Comparison of ENCODE assay signal across 8 cellular contexts in the genomic region with DNA sequence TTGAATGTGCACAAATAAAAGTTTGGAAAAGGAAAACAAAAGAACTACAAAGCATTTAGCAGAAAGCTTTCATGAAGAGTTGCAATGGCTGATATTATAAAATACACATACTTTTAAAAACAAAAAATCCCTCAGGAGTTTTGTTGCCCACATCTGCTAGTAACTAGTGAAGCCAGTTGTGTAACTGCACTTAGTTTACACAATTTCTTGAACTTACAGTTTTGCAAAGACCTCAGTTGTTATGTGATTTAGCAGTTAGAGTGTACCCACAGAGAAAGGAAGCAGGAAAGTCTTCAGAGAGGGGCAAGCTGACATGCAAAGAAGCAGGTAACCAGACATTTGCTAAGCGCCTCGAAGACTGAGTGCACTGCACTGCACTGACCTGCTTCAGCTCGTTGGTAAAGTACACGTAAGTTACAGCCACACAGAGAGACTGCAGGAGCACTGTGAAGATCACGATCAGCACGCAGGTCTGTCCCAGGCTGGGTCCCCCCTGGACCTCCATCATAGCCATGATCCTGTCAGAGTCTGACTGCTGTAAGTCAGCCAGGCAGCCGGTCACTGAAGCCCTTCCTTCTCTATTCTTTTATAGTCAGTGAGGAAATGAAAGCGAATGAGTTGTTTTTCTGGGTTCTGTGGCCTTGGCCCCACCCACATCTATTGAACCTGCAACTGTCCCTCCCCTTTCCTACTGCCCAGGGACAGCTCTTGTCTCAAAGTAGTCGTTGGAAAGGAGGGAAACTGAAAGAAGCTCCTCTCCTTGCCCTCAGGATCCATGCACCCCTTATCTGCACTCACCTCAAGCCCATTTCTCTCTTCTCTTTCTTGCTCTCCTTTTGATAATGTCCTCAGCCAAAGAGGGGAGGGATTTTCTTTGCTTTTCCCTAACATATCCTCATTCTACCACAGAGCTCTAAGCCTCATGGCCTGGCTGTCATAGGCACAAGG. TPM values are rescaled to one million over a fixed set of nuclear protein-coding genes. Genes with fewer than 3 reads are reported as not detected.
DNase-seq lines count a peak whose midpoint lies in the region; ATAC-seq, FAIRE-seq and TF ChIP-seq lines count a peak whose summit lies in the region.

TNFSF10 (minus strand) TSS at position 560 of the 948 bp plus-strand sequence; CDS start at position 514, 46 bp downstream.

- H3K4me3 ChIP-seq in endodermal cell (ENCODE audit: low read length), result no peak within 1 kb of the TSS
- peak within 1 kb of the TSS; percentile 38 to 40 for H3K4me3 ChIP-seq in tibial artery

- 62 to 74% methylated on average over 3 to 9 of the region's 9 CpGs for WGBS in endodermal cell (ENCODE audit: insufficient coverage in 1 of 2, insufficient read length in 1 of 2), 2 experiments

- FAIRE-seq in GM18507 (lab: Jason Lieb, UNC), result peak; percentile 95

- H3K9me3 Mint-ChIP-seq in endodermal cell (no peaks in the 10 kb centered on the region), naive B cell (no peaks in the 10 kb centered on the region)

- DNase-seq in GM18507 (ENCODE audit: extremely low spot score, insufficient read length, low read depth), result peak; percentile 39
- DNase-seq in NCI-H2029 (lab: John Stamatoyannopoulos, UW), result peak; percentile 52
- peak; percentile 59 to 72 for DNase-seq in activated CD4-positive, alpha-beta T cell treated with anti-CD3 and anti-CD28 coated beads, Interleukin-2, amount 50 U/mL, for 48 hours
- peak; percentile 64 for DNase-seq in endodermal cell
- peak; percentile 67 for DNase-seq in naive B cell
- peak; percentile 76 to 78 for DNase-seq in tibial artery
- DNase-seq in islet precursor cell, result no peak

- peak within 1 kb of the TSS; percentile 19 for H3K4me3 Mint-ChIP-seq in endodermal cell
- peak within 1 kb of the TSS; percentile 90 to 99 (median 96) for H3K4me3 Mint-ChIP-seq in naive B cell

- no peaks in the 10 kb centered on the region for H3K27me3 Mint-ChIP-seq in endodermal cell (ENCODE audit: insufficient read depth)
- H3K27me3 Mint-ChIP-seq in naive B cell, result no peaks in the 10 kb centered on the region

- H3K36me3 ChIP-seq in endodermal cell (ENCODE audit: control insufficient read depth, insufficient read depth, low read length), result no peaks in the 10 kb centered on the region
- H3K36me3 ChIP-seq in tibial artery, result no peaks in the 10 kb centered on the region

- TF ChIP-seq CTCF in endodermal cell (conservative IDR thresholded peaks at IDR 0.05), result no peak
- no peak for TF ChIP-seq CTCF in tibial artery (IDR thresholded peaks at IDR 0.05)

- H3K36me3 Mint-ChIP-seq in endodermal cell (ENCODE audit: low read depth) (no peaks in the 10 kb centered on the region), naive B cell (peaks cover 0 to 4% of the 10 kb centered on the region in 2 donors)

- ATAC-seq in HG02759 (IDR thresholded peaks at IDR 0.05; ENCODE audit: unreplicated experiment) (peak; percentile 91), naive B cell (ENCODE audit: low read depth in 2 of 2) (peak; percentile 93 to 94)

- H3K4me1 Mint-ChIP-seq in endodermal cell, result peaks cover 8% of the 10 kb centered on the region
- peaks cover 39 to 50% (median 48%) of the 10 kb centered on the region in 3 donors for H3K4me1 Mint-ChIP-seq in naive B cell

- no peaks in the 10 kb centered on the region for H3K27me3 ChIP-seq in endodermal cell (ENCODE audit: control insufficient read depth, insufficient read depth, low read length, poor library complexity, severe bottlenecking)
- no peaks in the 10 kb centered on the region for H3K27me3 ChIP-seq in tibial artery

- no peak within 1 kb of the TSS for H3K9ac ChIP-seq in endodermal cell (ENCODE audit: extremely low read depth, low read length, poor library complexity, severe bottlenecking)

- H3K4me1 ChIP-seq in endodermal cell (ENCODE audit: control insufficient read depth, insufficient read depth, low read length), result no peaks in the 10 kb centered on the region
- peaks cover 0 to 5% (median 0%) of the 10 kb centered on the region in 4 donors for H3K4me1 ChIP-seq in tibial artery

- H3K9me3 ChIP-seq in endodermal cell (ENCODE audit: control insufficient read depth, low read length), result no peaks in the 10 kb centered on the region
- no peaks in the 10 kb centered on the region for H3K9me3 ChIP-seq in tibial artery

- no peak within 1 kb of the TSS for H3K27ac ChIP-seq in endodermal cell (ENCODE audit: low read depth, low read length)
- peak within 1 kb of the TSS in 1 of 2 donors; percentile 25 for H3K27ac ChIP-seq in tibial artery

- intact Hi-C loops in tibial artery (cut with DNase I; ENCODE audit: low total_unique reads), result no loop called here

- H3K27ac Mint-ChIP-seq in endodermal cell, result no peak within 1 kb of the TSS
- H3K27ac Mint-ChIP-seq in naive B cell, result peak within 1 kb of the TSS; percentile 89 to 98 (median 95)

RNA-seq across cellular contexts. Expression of gene TNFSF10, which starts in this region (rescaled TPM):
- total RNA-seq in endodermal cell, result under 1 TPM in 1 of 2 donors, not detected in 1; 0.51 TPM
- not detected for polyA plus RNA-seq in endodermal cell (2013, experiment 1 of 2)
- not detected for polyA plus RNA-seq in endodermal cell (2013, experiment 2 of 2)
- 10 to 100 TPM; 26.6 to 67.1 (median 39.4) TPM for polyA plus RNA-seq in naive B cell (ENCODE audit: low read depth in 6 of 6)

Comparison
In these comparisons a context has a peak if more than half of its experiments do, and no peak if none do; other contexts are left out.
1. Peak in DNase-seq in endodermal cell; RNA of the gene not detected or under 1 TPM.